Comparison of ENCODE assay signal across 8 cellular contexts in genomic region chr12:6612247-6612646, GRCh38. TPM values are rescaled to one million over a fixed set of nuclear protein-coding genes. Genes with fewer than 3 reads are reported as not detected.
DNase-seq lines count a peak whose midpoint lies in the region; ATAC-seq, FAIRE-seq and TF ChIP-seq lines count a peak whose summit lies in the region.

No MANE protein-coding gene starts in this region.

- peak; percentile 55 for DNase-seq in NCI-H82 (lab: John Stamatoyannopoulos, UW)
- DNase-seq in NCI-H82 treated with DMSO at 0.1 percent for 48 hours (lab: John Stamatoyannopoulos, UW; ENCODE audit: unreplicated experiment), result no peak
- no peak for DNase-seq in T-helper 2 cell treated with Interferon-gamma antibody and Interleukin-4, amounts not matched to agents 5 μg/mL and 100 μg/mL, for 36 hours (ENCODE audit: low spot score)
- no peak for DNase-seq in glutamatergic neuron
- DNase-seq in stimulated activated naive B cell treated with anti-CD40 and anti-IgM and Interleukin-4, amounts not matched to agents 10 μg/mL and 1 μg/mL and 100 μg/mL, for 72 hours, result no peak
- DNase-seq in GM12891 (ENCODE audit: insufficient read length, low spot score), result no peak
- no peak for DNase-seq in stimulated activated CD4-positive, alpha-beta T cell treated with anti-CD3 and anti-CD28 coated beads, Interleukin-4, amount 100 ng/mL, for 1 hour

- H3K9me3 Mint-ChIP-seq in T-helper 2 cell treated with Interferon-gamma antibody and Interleukin-4, amounts not matched to agents 5 μg/mL and 100 μg/mL, for 36 hours, result no peaks in the 10 kb centered on the region
- H3K9me3 Mint-ChIP-seq in glutamatergic neuron (ENCODE audit: unreplicated experiment), result peaks cover 15% of the 10 kb centered on the region
- H3K9me3 Mint-ChIP-seq in stimulated activated naive B cell treated with anti-CD40 and anti-IgM and Interleukin-4, amounts not matched to agents 10 μg/mL and 1 μg/mL and 100 μg/mL, for 72 hours, result no peaks in the 10 kb centered on the region

- FAIRE-seq in GM12891 (lab: Jason Lieb, UNC), result no peak

- TF ChIP-seq POLR2A in GM12891 (IDR thresholded peaks at IDR 0.05; ENCODE audit: low read depth, low read length), result no peak

- no peaks in the 10 kb centered on the region for H3K36me3 Mint-ChIP-seq in T-helper 2 cell treated with Interferon-gamma antibody and Interleukin-4, amounts not matched to agents 5 μg/mL and 100 μg/mL, for 36 hours (ENCODE audit: low read depth)
- peaks cover 5% of the 10 kb centered on the region for H3K36me3 Mint-ChIP-seq in glutamatergic neuron (ENCODE audit: unreplicated experiment)
- no peaks in the 10 kb centered on the region for H3K36me3 Mint-ChIP-seq in stimulated activated naive B cell treated with anti-CD40 and anti-IgM and Interleukin-4, amounts not matched to agents 10 μg/mL and 1 μg/mL and 100 μg/mL, for 72 hours

- H3K4me1 Mint-ChIP-seq in T-helper 2 cell treated with Interferon-gamma antibody and Interleukin-4, amounts not matched to agents 5 μg/mL and 100 μg/mL, for 36 hours (ENCODE audit: low read depth), result peaks cover 36% of the 10 kb centered on the region
- peaks cover 25% of the 10 kb centered on the region for H3K4me1 Mint-ChIP-seq in glutamatergic neuron (ENCODE audit: low read depth, unreplicated experiment)
- H3K4me1 Mint-ChIP-seq in stimulated activated naive B cell treated with anti-CD40 and anti-IgM and Interleukin-4, amounts not matched to agents 10 μg/mL and 1 μg/mL and 100 μg/mL, for 72 hours, result peaks cover 44 to 55% of the 10 kb centered on the region in 2 donors

- peak overlapping the region; percentile 74 for H3K27ac Mint-ChIP-seq in T-helper 2 cell treated with Interferon-gamma antibody and Interleukin-4, amounts not matched to agents 5 μg/mL and 100 μg/mL, for 36 hours
- peak overlapping the region; percentile 86 for H3K27ac Mint-ChIP-seq in glutamatergic neuron (ENCODE audit: unreplicated experiment)
- peak overlapping the region; percentile 3 for H3K27ac Mint-ChIP-seq in stimulated activated naive B cell treated with anti-CD40 and anti-IgM and Interleukin-4, amounts not matched to agents 10 μg/mL and 1 μg/mL and 100 μg/mL, for 72 hours

- no peak for ATAC-seq in stimulated activated naive B cell treated with anti-CD40 and anti-IgM and Interleukin-4, amounts not matched to agents 10 μg/mL and 1 μg/mL and 100 μg/mL, for 72 hours (replicated peaks)
- no peak for ATAC-seq in esophagus mucosa

- H3K27me3 Mint-ChIP-seq in T-helper 2 cell treated with Interferon-gamma antibody and Interleukin-4, amounts not matched to agents 5 μg/mL and 100 μg/mL, for 36 hours (ENCODE audit: low read depth), result no peaks in the 10 kb centered on the region
- peaks cover 14% of the 10 kb centered on the region for H3K27me3 Mint-ChIP-seq in glutamatergic neuron (ENCODE audit: unreplicated experiment)
- H3K27me3 Mint-ChIP-seq in stimulated activated naive B cell treated with anti-CD40 and anti-IgM and Interleukin-4, amounts not matched to agents 10 μg/mL and 1 μg/mL and 100 μg/mL, for 72 hours, result no peaks in the 10 kb centered on the region

- H3K4me3 Mint-ChIP-seq in T-helper 2 cell treated with Interferon-gamma antibody and Interleukin-4, amounts not matched to agents 5 μg/mL and 100 μg/mL, for 36 hours, result peak overlapping the region; percentile 59
- H3K4me3 Mint-ChIP-seq in glutamatergic neuron (ENCODE audit: unreplicated experiment), result peak overlapping the region; percentile 77
- H3K4me3 Mint-ChIP-seq in stimulated activated naive B cell treated with anti-CD40 and anti-IgM and Interleukin-4, amounts not matched to agents 10 μg/mL and 1 μg/mL and 100 μg/mL, for 72 hours, result no peak overlapping the region

- TF ChIP-seq CTCF in glutamatergic neuron (IDR thresholded peaks at IDR 0.05; ENCODE audit: partially characterized antibody, unreplicated experiment), result no peak

TF ChIP-seq in GM12891, 5 proteins besides CTCF, POLR2A, EP300 and RAD21:
- TF ChIP-seq SPI1 (IDR thresholded peaks at IDR 0.05; ENCODE audit: low read depth, low read length) (no peak), PAX5 (IDR thresholded peaks at IDR 0.05; ENCODE audit: insufficient read depth, low read length, severe bottlenecking) (no peak), POU2F2 (IDR thresholded peaks at IDR 0.05; ENCODE audit: low read depth, low read length) (no peak), TAF1 (IDR thresholded peaks at IDR 0.05; ENCODE audit: low read depth, low read length) (no peak), POLR2AphosphoS5 (IDR thresholded peaks at IDR 0.05; ENCODE audit: low read depth, low read length) (no peak)

RNA-seq across cellular contexts. Expression of gene CHD4, which starts 5.1 kb away (rescaled TPM):
- total RNA-seq in glutamatergic neuron (ENCODE audit: unreplicated experiment), result 957 TPM
- total RNA-seq in esophagus mucosa, result 119 TPM
- polyA plus RNA-seq in GM12891 (2012; ENCODE audit: low read depth, missing spikeins), result 101 TPM

RNA-seq across cellular contexts. Expression of gene LPAR5, which starts 23.5 kb away (rescaled TPM):
- not detected for total RNA-seq in glutamatergic neuron (ENCODE audit: unreplicated experiment)
- 18.9 TPM for total RNA-seq in esophagus mucosa
- 2.9 TPM for polyA plus RNA-seq in GM12891 (2012; ENCODE audit: low read depth, missing spikeins)

RNA-seq across cellular contexts. Expression of gene ACRBP, which starts 35.0 kb away (rescaled TPM):
- 2.5 TPM for total RNA-seq in glutamatergic neuron (ENCODE audit: unreplicated experiment)
- total RNA-seq in esophagus mucosa, result 0.56 TPM
- polyA plus RNA-seq in GM12891 (2012; ENCODE audit: low read depth, missing spikeins), result 0.87 TPM

RNA-seq across cellular contexts. Expression of gene NOP2, which starts 44.2 kb away (rescaled TPM):
- total RNA-seq in glutamatergic neuron (ENCODE audit: unreplicated experiment) (53.5 TPM), esophagus mucosa (30.6 TPM)
- polyA plus RNA-seq in GM12891 (2012; ENCODE audit: low read depth, missing spikeins), result 56.8 TPM

RNA-seq across cellular contexts. Expression of gene ING4, which starts 50.7 kb away (rescaled TPM):
- 76.9 TPM for total RNA-seq in glutamatergic neuron (ENCODE audit: unreplicated experiment)
- total RNA-seq in esophagus mucosa, result 15.4 TPM
- 35.4 TPM for polyA plus RNA-seq in GM12891 (2012; ENCODE audit: low read depth, missing spikeins)

Comparison
In these comparisons a context has a peak if more than half of its experiments do, and no peak if none do; other contexts are left out.
1. H3K27ac Mint-ChIP-seq: peak in every context shown above with its lines; median percentile 86 in glutamatergic neuron; 74 in T-helper 2 cell treated with Interferon-gamma antibody and Interleukin-4, amounts not matched to agents 5 μg/mL and 100 μg/mL, for 36 hours; 3 in stimulated activated naive B cell treated with anti-CD40 and anti-IgM and Interleukin-4, amounts not matched to agents 10 μg/mL and 1 μg/mL and 100 μg/mL, for 72 hours.
2. H3K4me3 Mint-ChIP-seq: peak in T-helper 2 cell treated with Interferon-gamma antibody and Interleukin-4, amounts not matched to agents 5 μg/mL and 100 μg/mL, for 36 hours (single experiment) and glutamatergic neuron (single experiment); none in stimulated activated naive B cell treated with anti-CD40 and anti-IgM and Interleukin-4, amounts not matched to agents 10 μg/mL and 1 μg/mL and 100 μg/mL, for 72 hours (0 of 2).
3. RNA of gene LPAR5, which starts 23.5 kb away (total RNA-seq): 18.9 TPM in esophagus mucosa (single experiment); not detected in glutamatergic neuron (single experiment); every median in the first group is over 10 times any median in the second.